In genomic region chr1:7040969-7041368, GRCh38 we compare ENCODE assay signal across 25 cellular contexts.
"Had no signal": no experiment of that assay in that cellular context is flagged by ENCODE, and none has a peak within 500 bp of the region (broad histone marks: within the 10 kb centered on the region; RNA-seq: fewer than 3 reads in every experiment).

No MANE protein-coding gene starts in this region.

- H3K4me1 ChIP-seq: colonic mucosa, gastroesophageal sphincter, heart left ventricle, prostate gland, spleen, testis, tibial artery had no signal

- DNase-seq: colonic mucosa; effector CD8-positive, alpha-beta T cell; endodermal cell; foreskin fibroblast; heart left ventricle; kidney; mesenchymal stem cell; mucosa of descending colon; naive B cell; right cardiac atrium; spleen; stimulated activated CD4-positive, alpha-beta T cell treated with anti-CD3 and anti-CD28 coated beads, Interleukin-4, amount 100 ng/mL, for 4 hours; stimulated activated naive CD8-positive, alpha-beta T cell treated with anti-CD3 and anti-CD28 coated beads, Interleukin-15, Interleukin-2, amounts not matched to agents 100 U/mL and 50 U/mL, for 24 hours; testis; tibial artery had no signal

- H3K36me3 ChIP-seq: colonic mucosa, gastroesophageal sphincter, heart left ventricle, neutrophil, prostate gland, spleen, tibial artery had no signal

- H3K27me3 ChIP-seq: colonic mucosa, hepatocyte, testis had no signal

- ATAC-seq: esophagus mucosa; gastroesophageal sphincter; heart left ventricle; left lobe of liver; mucosa of descending colon; natural killer cell treated with Interleukin-12 subunit alpha and Interleukin-12 subunit beta and Interleukin-15 and Interleukin-18, amount 100 ng/mL, for 72 hours; right cardiac atrium; stimulated activated memory B cell treated with anti-CD40 and anti-IgM and Interleukin-4, amounts not matched to agents 10 μg/mL and 1 μg/mL and 100 μg/mL, for 72 hours; stimulated activated naive CD8-positive, alpha-beta T cell treated with anti-CD3 and anti-CD28 coated beads, Interleukin-15, Interleukin-2, amounts not matched to agents 100 U/mL and 50 U/mL, for 24 hours had no signal

- H3K27ac ChIP-seq: colonic mucosa, epithelial cell of prostate, gastroesophageal sphincter, heart left ventricle, hepatocyte, neutrophil, prostate gland, skin epidermis, spleen, testis, tibial artery had no signal

- H3K4me3 ChIP-seq: colonic mucosa, gastroesophageal sphincter, heart left ventricle, hepatocyte, mucosa of descending colon, prostate gland, skin epidermis, spleen, testis, tibial artery had no signal

- H3K9me3 ChIP-seq: colonic mucosa, gastroesophageal sphincter, heart left ventricle, mucosa of descending colon, neutrophil, prostate gland, spleen, testis, tibial artery had no signal
